In the genomic region with DNA sequence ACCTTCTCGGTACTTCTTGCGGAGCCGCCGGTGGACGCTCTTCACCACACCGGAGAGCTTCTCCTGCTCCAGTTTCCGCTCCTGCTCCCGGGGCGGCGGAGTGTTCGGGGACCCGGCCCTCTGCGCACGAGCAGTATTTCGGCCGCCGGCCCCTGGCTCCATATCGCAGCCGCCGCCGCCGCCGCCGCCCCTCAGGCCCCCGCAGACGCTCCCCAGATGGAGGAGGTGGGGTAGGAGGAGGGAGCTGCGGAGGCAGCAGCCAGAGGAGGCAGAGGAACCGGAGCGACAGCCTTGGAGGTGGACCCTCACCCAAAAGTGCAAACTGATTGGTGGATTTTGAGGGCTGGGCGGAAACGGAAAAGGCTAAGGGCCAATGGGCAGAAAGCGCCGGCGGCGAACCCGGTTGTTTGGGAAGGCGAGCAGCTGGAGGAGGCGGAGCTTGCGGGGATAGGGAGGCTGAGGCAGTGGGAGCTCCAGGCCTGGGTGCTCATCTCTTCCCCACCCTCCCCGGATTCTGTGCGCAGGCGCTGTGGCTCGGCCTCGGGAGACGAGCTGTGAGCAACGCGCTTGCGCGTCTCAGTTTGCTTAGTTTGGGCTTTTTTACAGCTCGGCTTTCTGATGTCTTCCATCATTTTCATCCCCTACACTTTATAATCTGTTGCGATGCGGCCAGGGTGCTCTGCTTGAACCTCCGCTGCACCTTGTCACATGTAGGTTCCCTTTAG, we compare ENCODE assay signal across 8 cellular contexts.
DNase-seq lines count a peak whose midpoint lies in the region; FAIRE-seq and TF ChIP-seq lines count a peak whose summit lies in the region.

No MANE protein-coding gene starts in this region.

- peak overlapping the region; percentile 90 for H3K4me2 ChIP-seq in MM.1S (ENCODE audit: low read depth, low read length)

- TF ChIP-seq CTCF in MM.1S (IDR thresholded peaks at IDR 0.05; ENCODE audit: low read length) (no peak), fibroblast of villous mesenchyme (IDR thresholded peaks at IDR 0.05; ENCODE audit: insufficient read depth, low read depth, low read length) (no peak), nephron progenitor cell (IDR thresholded peaks at IDR 0.05) (no peak)

- H3K27me3 Mint-ChIP-seq in nephron progenitor cell (ENCODE audit: low read depth, poor library complexity): peaks cover 3% of the 10 kb centered on the region
- peaks cover 2% of the 10 kb centered on the region for H3K27me3 Mint-ChIP-seq in stimulated activated naive CD8-positive, alpha-beta T cell treated with anti-CD3 and anti-CD28 coated beads, Interleukin-15, Interleukin-2, amounts not matched to agents 100 ng/mL and 50 ng/mL, for 24 hours

- no peaks in the 10 kb centered on the region for H3K36me3 ChIP-seq in MM.1S (replicated peaks; ENCODE audit: insufficient read depth, low read length)

- peaks cover 13% of the 10 kb centered on the region; the same call in 1 of the 2 replicates for H3K4me1 ChIP-seq in MM.1S (ENCODE audit: low read length)

- H3K4me3 Mint-ChIP-seq in nephron progenitor cell: peak overlapping the region; percentile 88
- peak overlapping the region; percentile 89 for H3K4me3 Mint-ChIP-seq in stimulated activated naive CD8-positive, alpha-beta T cell treated with anti-CD3 and anti-CD28 coated beads, Interleukin-15, Interleukin-2, amounts not matched to agents 100 ng/mL and 50 ng/mL, for 24 hours

- peak overlapping the region; percentile 73 for H3K9ac ChIP-seq in MM.1S (ENCODE audit: low read length)

- 0 out of 2 replicates have a peak, but pooled peaks cover 2% of the 10 kb centered on the region for H4K20me1 ChIP-seq in MM.1S (ENCODE audit: insufficient read depth, low read length)

- H2AFZ ChIP-seq in MM.1S (ENCODE audit: low read length): peak overlapping the region; percentile 97

- no peaks in the 10 kb centered on the region for H3K9me3 ChIP-seq in MM.1S (replicated peaks; ENCODE audit: insufficient read depth, low read length)

- H3K4me1 Mint-ChIP-seq in nephron progenitor cell: peaks cover 41% of the 10 kb centered on the region
- peaks cover 54% of the 10 kb centered on the region for H3K4me1 Mint-ChIP-seq in stimulated activated naive CD8-positive, alpha-beta T cell treated with anti-CD3 and anti-CD28 coated beads, Interleukin-15, Interleukin-2, amounts not matched to agents 100 ng/mL and 50 ng/mL, for 24 hours (ENCODE audit: low read depth)

- no peaks in the 10 kb centered on the region for H3K9me2 ChIP-seq in MM.1S (replicated peaks; ENCODE audit: insufficient read depth, low read length)

- peaks cover 19% of the 10 kb centered on the region for H3K36me3 Mint-ChIP-seq in nephron progenitor cell (ENCODE audit: low read depth)
- peaks cover 7% of the 10 kb centered on the region for H3K36me3 Mint-ChIP-seq in stimulated activated naive CD8-positive, alpha-beta T cell treated with anti-CD3 and anti-CD28 coated beads, Interleukin-15, Interleukin-2, amounts not matched to agents 100 ng/mL and 50 ng/mL, for 24 hours (ENCODE audit: low read depth)

- H3K4me3 ChIP-seq in MM.1S (ENCODE audit: low read length) (peak overlapping the region; percentile 80), fibroblast of villous mesenchyme (ENCODE audit: low read depth, low read length) (peak overlapping the region; percentile 94)

- DNase-seq in HCEC 1CT (peak; percentile 100), MM.1S (peak; percentile 100), SHP77 treated with DMSO at 0.1 percent for 48 hours (lab: John Stamatoyannopoulos, UW) (peak; percentile 94), activated gamma-delta T cell treated with Interleukin-2 at 50 U/mL for 16 hours (peak; percentile 99), fibroblast of villous mesenchyme (ENCODE audit: low read depth) (peak; percentile 99), nephron progenitor cell (peak; percentile 99)

- peaks cover 3% of the 10 kb centered on the region; the same call in 1 of the 2 replicates for H3F3A ChIP-seq in MM.1S (ENCODE audit: insufficient read depth, low read length)

- no peaks in the 10 kb centered on the region for H3K27me3 ChIP-seq in MM.1S (replicated peaks; ENCODE audit: insufficient read depth, low read length)

- peak; percentile 99 for FAIRE-seq in G401.6 (lab: Jason Lieb, UNC)

- H3K79me2 ChIP-seq in MM.1S (ENCODE audit: low read length): peaks cover 26% of the 10 kb centered on the region

- peak overlapping the region; percentile 72 for H3K27ac ChIP-seq in MM.1S (ENCODE audit: low read length)

- H3K27ac Mint-ChIP-seq in nephron progenitor cell: peak overlapping the region; percentile 97
- peak overlapping the region; percentile 89 for H3K27ac Mint-ChIP-seq in stimulated activated naive CD8-positive, alpha-beta T cell treated with anti-CD3 and anti-CD28 coated beads, Interleukin-15, Interleukin-2, amounts not matched to agents 100 ng/mL and 50 ng/mL, for 24 hours

- H3K9me3 Mint-ChIP-seq in nephron progenitor cell: no peaks in the 10 kb centered on the region
- H3K9me3 Mint-ChIP-seq in stimulated activated naive CD8-positive, alpha-beta T cell treated with anti-CD3 and anti-CD28 coated beads, Interleukin-15, Interleukin-2, amounts not matched to agents 100 ng/mL and 50 ng/mL, for 24 hours: no peaks in the 10 kb centered on the region

Comparison
In these comparisons a context has a peak if more than half of its experiments do, and no peak if none do; other contexts are left out.
1. Peak in every context shown above with its lines: DNase-seq, H3K4me3 ChIP-seq and H3K27ac ChIP-seq.